In the genomic region with DNA sequence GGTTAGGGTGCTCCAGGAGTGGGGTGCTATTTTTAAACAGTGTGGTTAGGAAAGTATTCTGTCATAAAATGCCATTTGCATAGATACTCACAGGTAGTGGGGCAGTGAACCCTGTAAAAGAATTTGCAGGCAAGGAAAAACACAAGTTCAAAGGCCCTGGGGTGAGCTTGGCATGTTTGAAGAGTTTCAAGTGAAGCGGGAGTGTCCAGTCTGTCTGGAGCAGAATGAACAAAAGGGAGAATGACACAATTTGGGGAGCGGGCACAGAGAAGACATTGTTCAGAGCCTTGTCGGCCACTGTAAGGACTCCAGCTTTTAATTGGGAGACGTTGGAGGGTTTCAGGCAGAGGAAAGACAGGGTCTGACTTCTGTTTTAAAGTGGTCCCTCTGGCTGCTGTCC, we compare ENCODE assay signal across 26 cellular contexts. TPM values are rescaled to one million over a fixed set of nuclear protein-coding genes. Genes with fewer than 3 reads are reported as not detected.
DNase-seq lines count a peak whose midpoint lies in the region; ATAC-seq and TF ChIP-seq lines count a peak whose summit lies in the region.
"Had no signal": no experiment of that assay in that cellular context is flagged by ENCODE, and none has a peak within 500 bp of the region (broad histone marks: within the 10 kb centered on the region; RNA-seq: fewer than 3 reads in every experiment).

No MANE protein-coding gene starts in this region.

- TF ChIP-seq CTCF in GM23338 (conservative IDR thresholded peaks at IDR 0.05; ENCODE audit: low read depth in 2 of 2): no peak
- TF ChIP-seq CTCF in nephron progenitor cell (IDR thresholded peaks at IDR 0.05): no peak

- H3K27me3 ChIP-seq in GM23338 (ENCODE audit: insufficient read depth): peaks cover 13% of the 10 kb centered on the region

- peaks cover 37% of the 10 kb centered on the region for H3K36me3 Mint-ChIP-seq in activated T-cell treated with anti-CD3 and anti-CD28 coated beads, Interleukin-2, amount 50 U/mL, for 4 hours (ENCODE audit: insufficient read depth)
- H3K36me3 Mint-ChIP-seq in GM23338 (ENCODE audit: low read depth) (peaks cover 69% of the 10 kb centered on the region), nephron progenitor cell (ENCODE audit: low read depth) (peaks cover 43% of the 10 kb centered on the region)
- peaks cover 27% of the 10 kb centered on the region for H3K36me3 Mint-ChIP-seq in activated T-helper 1 cell treated with anti-CD3 and anti-CD28 coated beads, Interleukin-12 subunit alpha, Interleukin-12 subunit beta, Interleukin-2, Interleukin-4 antibody, amounts not matched to agents 30 ng/mL and 10 ng/mL and 1 ng/mL, durations not matched to agents 14 hours and 24 hours and 36 hours (ENCODE audit: low read depth)

- H3K4me1 Mint-ChIP-seq in activated T-cell treated with anti-CD3 and anti-CD28 coated beads, Interleukin-2, amount 50 U/mL, for 4 hours (ENCODE audit: low read depth): peaks cover 29% of the 10 kb centered on the region
- peaks cover 14% of the 10 kb centered on the region for H3K4me1 Mint-ChIP-seq in GM23338
- H3K4me1 Mint-ChIP-seq in activated T-helper 1 cell treated with anti-CD3 and anti-CD28 coated beads, Interleukin-12 subunit alpha, Interleukin-12 subunit beta, Interleukin-2, Interleukin-4 antibody, amounts not matched to agents 30 ng/mL and 10 ng/mL and 1 ng/mL, durations not matched to agents 14 hours and 24 hours and 36 hours (ENCODE audit: low read depth): peaks cover 19% of the 10 kb centered on the region
- peaks cover 33% of the 10 kb centered on the region for H3K4me1 Mint-ChIP-seq in nephron progenitor cell

- H3K4me3 Mint-ChIP-seq in activated T-cell treated with anti-CD3 and anti-CD28 coated beads, Interleukin-2, amount 50 U/mL, for 4 hours: peak overlapping the region; percentile 92
- H3K4me3 Mint-ChIP-seq in GM23338 (peak overlapping the region; percentile 4; the same call in 1 of the 3 replicates), nephron progenitor cell (no peak overlapping the region)
- H3K4me3 Mint-ChIP-seq in activated T-helper 1 cell treated with anti-CD3 and anti-CD28 coated beads, Interleukin-12 subunit alpha, Interleukin-12 subunit beta, Interleukin-2, Interleukin-4 antibody, amounts not matched to agents 30 ng/mL and 10 ng/mL and 1 ng/mL, durations not matched to agents 14 hours and 24 hours and 36 hours: peak overlapping the region; percentile 92

- H3K36me3 ChIP-seq in GM23338 (ENCODE audit: insufficient read depth): peaks cover 29% of the 10 kb centered on the region

- no peaks in the 10 kb centered on the region for H3K9me2 ChIP-seq in GM23338 (ENCODE audit: insufficient read depth)

- no peak for DNase-seq in activated T-cell treated with anti-CD3 and anti-CD28 coated beads, Interleukin-2, amount 50 U/mL, for 4 hours
- DNase-seq in activated T-cell treated with anti-CD3 and anti-CD28 coated beads for 4 hours (no peak), GM23338 (ENCODE audit: low spot score) (no peak), nephron progenitor cell (no peak), superior temporal gyrus (ENCODE audit: extremely low spot score) (no peak)
- DNase-seq in activated T-helper 1 cell treated with anti-CD3 and anti-CD28 coated beads, Interleukin-12 subunit alpha, Interleukin-12 subunit beta, Interleukin-2, Interleukin-4 antibody, amounts not matched to agents 30 ng/mL and 10 ng/mL and 1 ng/mL, durations not matched to agents 14 hours and 24 hours and 36 hours (ENCODE audit: low spot score): no peak
- DNase-seq in effector CD8-positive, alpha-beta T cell (lab: John Stamatoyannopoulos, UW): no peak
- DNase-seq: C1 segment of cervical spinal cord; Caco-2; CD4-positive, alpha-beta memory T cell; GOT3; NCI-H1092; NCI-H1417 treated with DMSO at 0.1 percent for 48 hours; NCI-H1694 treated with DMSO at 0.1 percent for 48 hours; NCI-H2081 treated with DMSO at 0.1 percent for 48 hours; NCI-H2171; NCI-H226; NCI-H510A; NCI-H69; SHP77 had no signal

- peaks cover 11% of the 10 kb centered on the region; the same call in 1 of the 2 replicates for H4K20me1 ChIP-seq in GM23338 (replicated peaks; ENCODE audit: insufficient read depth)

- H3K4me1 ChIP-seq in GM23338 (ENCODE audit: insufficient read depth): peaks cover 13% of the 10 kb centered on the region
- H3K4me1 ChIP-seq: HAP-1 had no signal

- peaks cover 27% of the 10 kb centered on the region for H3K79me2 ChIP-seq in GM23338 (replicated peaks; ENCODE audit: insufficient read depth)

- peaks cover 31% of the 10 kb centered on the region for H3F3A ChIP-seq in GM23338 (replicated peaks; ENCODE audit: low read depth)

- intact Hi-C loops in activated T-helper 1 cell treated with anti-CD3 and anti-CD28 coated beads, Interleukin-12 subunit alpha, Interleukin-12 subunit beta, Interleukin-2, Interleukin-4 antibody, amounts not matched to agents 30 ng/mL and 10 ng/mL and 1 ng/mL, durations not matched to agents 14 hours and 24 hours and 36 hours (cut with micrococcal nuclease): loop anchor here (5.0 kb wide), 1 partner anchor 191 kb away; the partner anchor contains the start of gene CARD8

- no peak overlapping the region for H2AFZ ChIP-seq in GM23338

- no peak overlapping the region for H3K4me2 ChIP-seq in GM23338

- no peak for ATAC-seq in activated T-cell treated with anti-CD3 and anti-CD28 coated beads, Interleukin-2, amount 50 U/mL, for 4 hours
- no peak for ATAC-seq in GM23338
- no peak for ATAC-seq in HG02610 (IDR thresholded peaks at IDR 0.05; ENCODE audit: unreplicated experiment)
- ATAC-seq: Panc1 had no signal

- H3K9me3 Mint-ChIP-seq in activated T-cell treated with anti-CD3 and anti-CD28 coated beads, Interleukin-2, amount 50 U/mL, for 4 hours: no peaks in the 10 kb centered on the region
- H3K9me3 Mint-ChIP-seq in GM23338 (no peaks in the 10 kb centered on the region; the same call in 2 of the 3 replicates), nephron progenitor cell (peaks cover 4% of the 10 kb centered on the region)
- no peaks in the 10 kb centered on the region for H3K9me3 Mint-ChIP-seq in activated T-helper 1 cell treated with anti-CD3 and anti-CD28 coated beads, Interleukin-12 subunit alpha, Interleukin-12 subunit beta, Interleukin-2, Interleukin-4 antibody, amounts not matched to agents 30 ng/mL and 10 ng/mL and 1 ng/mL, durations not matched to agents 14 hours and 24 hours and 36 hours
- H3K9me3 Mint-ChIP-seq: IgD-negative memory B cell had no signal

- H3K27me3 Mint-ChIP-seq in activated T-cell treated with anti-CD3 and anti-CD28 coated beads, Interleukin-2, amount 50 U/mL, for 4 hours (ENCODE audit: low read depth): peaks cover 10% of the 10 kb centered on the region
- peaks cover 7% of the 10 kb centered on the region for H3K27me3 Mint-ChIP-seq in GM23338 (ENCODE audit: insufficient read depth, low read depth, poor library complexity)
- H3K27me3 Mint-ChIP-seq in activated T-helper 1 cell treated with anti-CD3 and anti-CD28 coated beads, Interleukin-12 subunit alpha, Interleukin-12 subunit beta, Interleukin-2, Interleukin-4 antibody, amounts not matched to agents 30 ng/mL and 10 ng/mL and 1 ng/mL, durations not matched to agents 14 hours and 24 hours and 36 hours (ENCODE audit: insufficient read depth): peaks cover 11% of the 10 kb centered on the region
- no peaks in the 10 kb centered on the region for H3K27me3 Mint-ChIP-seq in nephron progenitor cell (ENCODE audit: low read depth, poor library complexity)

- no peak overlapping the region for H3K4me3 ChIP-seq in GM23338
- H3K4me3 ChIP-seq: HAP-1 had no signal

- H3K27ac Mint-ChIP-seq in GM23338 (no peak overlapping the region), nephron progenitor cell (peak overlapping the region; percentile 40)
- H3K27ac Mint-ChIP-seq in activated T-helper 1 cell treated with anti-CD3 and anti-CD28 coated beads, Interleukin-12 subunit alpha, Interleukin-12 subunit beta, Interleukin-2, Interleukin-4 antibody, amounts not matched to agents 30 ng/mL and 10 ng/mL and 1 ng/mL, durations not matched to agents 14 hours and 24 hours and 36 hours: no peak overlapping the region
- H3K27ac Mint-ChIP-seq: IgD-negative memory B cell had no signal

- no peak overlapping the region for H3K27ac ChIP-seq in GM23338 (ENCODE audit: low read depth)
- H3K27ac ChIP-seq: RWPE1 had no signal

RNA-seq across cellular contexts. Expression of gene GRWD1, which starts 2.8 kb away (rescaled TPM):
- total RNA-seq in activated T-cell treated with anti-CD3 and anti-CD28 coated beads, Interleukin-2, amount 50 U/mL, for 4 hours: 100 to 1,000 TPM; 175 to 192 (median 187) TPM
- 58.0 and 64.6 TPM in 2 replicates for total RNA-seq in GM23338 (2014; rRNA removed; shearing (Covaris generic))
- polyA plus RNA-seq in GM23338 (2016; fragmentation: Nextera tagmentation; extraction: Ambion mirVana): 23.2 and 25.8 TPM in 2 replicates
- 96.0 and 100 TPM in 2 replicates for total RNA-seq in activated T-helper 1 cell treated with anti-CD3 and anti-CD28 coated beads, Interleukin-12 subunit alpha, Interleukin-12 subunit beta, Interleukin-2, Interleukin-4 antibody, amounts not matched to agents 30 ng/mL and 10 ng/mL and 1 ng/mL, durations not matched to agents 14 hours and 24 hours and 36 hours

RNA-seq across cellular contexts. Expression of gene KCNJ14, which starts 6.8 kb away (rescaled TPM):
- 1 to 10 TPM; 3.1 to 3.3 (median 3.3) TPM for total RNA-seq in activated T-cell treated with anti-CD3 and anti-CD28 coated beads, Interleukin-2, amount 50 U/mL, for 4 hours
- total RNA-seq in GM23338 (2014; rRNA removed; shearing (Covaris generic)): 0.94 and 1.2 TPM in 2 replicates
- 0.73 and 0.81 TPM in 2 replicates for polyA plus RNA-seq in GM23338 (2016; fragmentation: Nextera tagmentation; extraction: Ambion mirVana)
- 2.2 and 2.4 TPM in 2 replicates for total RNA-seq in activated T-helper 1 cell treated with anti-CD3 and anti-CD28 coated beads, Interleukin-12 subunit alpha, Interleukin-12 subunit beta, Interleukin-2, Interleukin-4 antibody, amounts not matched to agents 30 ng/mL and 10 ng/mL and 1 ng/mL, durations not matched to agents 14 hours and 24 hours and 36 hours

RNA-seq across cellular contexts. Expression of gene CYTH2, which starts 20.6 kb away (rescaled TPM):
- total RNA-seq in activated T-cell treated with anti-CD3 and anti-CD28 coated beads, Interleukin-2, amount 50 U/mL, for 4 hours: 10 to 100 TPM; 30.7 to 36.2 (median 31.5) TPM
- 42.6 and 60.4 TPM in 2 replicates for total RNA-seq in GM23338 (2014; rRNA removed; shearing (Covaris generic))
- polyA plus RNA-seq in GM23338 (2016; fragmentation: Nextera tagmentation; extraction: Ambion mirVana): 38.8 and 41.1 TPM in 2 replicates
- total RNA-seq in activated T-helper 1 cell treated with anti-CD3 and anti-CD28 coated beads, Interleukin-12 subunit alpha, Interleukin-12 subunit beta, Interleukin-2, Interleukin-4 antibody, amounts not matched to agents 30 ng/mL and 10 ng/mL and 1 ng/mL, durations not matched to agents 14 hours and 24 hours and 36 hours: 35.9 and 37.1 TPM in 2 replicates

RNA-seq across cellular contexts. Expression of gene GRIN2D, which starts 55.1 kb away (rescaled TPM):
- total RNA-seq in activated T-cell treated with anti-CD3 and anti-CD28 coated beads, Interleukin-2, amount 50 U/mL, for 4 hours: under 1 TPM; 0.11 to 0.14 (median 0.13) TPM
- 16.5 and 20.0 TPM in 2 replicates for total RNA-seq in GM23338 (2014; rRNA removed; shearing (Covaris generic))
- 4.4 and 6.0 TPM in 2 replicates for polyA plus RNA-seq in GM23338 (2016; fragmentation: Nextera tagmentation; extraction: Ambion mirVana)
- 0.16 and 0.17 TPM in 2 replicates for total RNA-seq in activated T-helper 1 cell treated with anti-CD3 and anti-CD28 coated beads, Interleukin-12 subunit alpha, Interleukin-12 subunit beta, Interleukin-2, Interleukin-4 antibody, amounts not matched to agents 30 ng/mL and 10 ng/mL and 1 ng/mL, durations not matched to agents 14 hours and 24 hours and 36 hours
- total RNA-seq: SK-MEL-5 had no signal
- polyA plus RNA-seq: CD4-positive, alpha-beta memory T cell; IgD-negative memory B cell had no signal

RNA-seq across cellular contexts. Expression of gene KDELR1, which starts 57.2 kb away (rescaled TPM):
- 10 to 100 TPM; 58.6 to 63.8 (median 61.3) TPM for total RNA-seq in activated T-cell treated with anti-CD3 and anti-CD28 coated beads, Interleukin-2, amount 50 U/mL, for 4 hours
- total RNA-seq in GM23338 (2014; rRNA removed; shearing (Covaris generic)): 171 and 184 TPM in 2 replicates
- polyA plus RNA-seq in GM23338 (2016; fragmentation: Nextera tagmentation; extraction: Ambion mirVana): 176 and 177 TPM in 2 replicates
- 70.9 and 74.2 TPM in 2 replicates for total RNA-seq in activated T-helper 1 cell treated with anti-CD3 and anti-CD28 coated beads, Interleukin-12 subunit alpha, Interleukin-12 subunit beta, Interleukin-2, Interleukin-4 antibody, amounts not matched to agents 30 ng/mL and 10 ng/mL and 1 ng/mL, durations not matched to agents 14 hours and 24 hours and 36 hours
